ENCODE assay signal across 1 cellular context in the genomic region with DNA sequence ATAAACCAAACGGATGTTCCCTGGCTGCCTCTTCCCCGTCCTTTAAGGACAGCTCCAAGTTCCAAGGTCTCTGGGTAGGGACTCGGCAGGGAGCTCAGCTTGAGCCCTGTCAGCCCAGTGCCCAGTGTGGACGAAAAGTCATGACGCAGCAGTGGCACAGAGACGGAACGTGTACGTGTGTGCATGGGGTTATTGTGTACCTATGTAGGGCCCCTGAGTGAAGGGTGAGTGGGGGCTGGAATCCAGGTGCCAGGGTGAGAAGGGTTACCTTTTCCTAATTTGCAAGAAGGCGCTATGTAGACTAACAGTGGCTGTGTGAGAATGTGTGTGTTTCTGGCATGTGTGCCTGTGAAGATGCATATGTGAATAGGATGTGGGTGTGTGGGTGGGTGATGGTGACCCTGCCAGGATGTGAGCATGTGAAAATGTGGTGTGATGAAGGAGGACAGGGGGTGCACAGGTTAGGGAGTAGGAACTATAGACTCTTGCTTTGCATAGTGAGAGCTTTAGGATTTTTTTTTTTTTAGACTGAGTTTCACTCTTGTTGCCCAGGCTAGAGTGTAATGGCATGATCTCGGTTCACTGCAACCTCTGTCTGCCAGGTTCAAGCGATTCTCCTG.
TF ChIP-seq lines count a peak whose summit lies in the region.

No MANE protein-coding gene starts in this region.

TF ChIP-seq in SK-N-SH, 30 proteins besides CTCF, POLR2A, EP300 and RAD21 (continued from another document):
- TF ChIP-seq GATA2 (CRISPR knock-in tag; IDR thresholded peaks at IDR 0.05) (no peak), FOXJ3 (CRISPR knock-in tag; IDR thresholded peaks at IDR 0.05) (no peak), YY1 (IDR thresholded peaks at IDR 0.05; ENCODE audit: low read depth) (no peak), CHD2 (IDR thresholded peaks at IDR 0.05; ENCODE audit: low read length, partially characterized antibody) (no peak), POLR2AphosphoS5 (IDR thresholded peaks at IDR 0.05; ENCODE audit: low read depth, low read length) (no peak), MXI1 (IDR thresholded peaks at IDR 0.05; ENCODE audit: low read depth, low read length) (no peak), RCOR1 (IDR thresholded peaks at IDR 0.05; ENCODE audit: low read length) (no peak), TEAD4 (IDR thresholded peaks at IDR 0.05; ENCODE audit: borderline replicate concordance, insufficient read depth) (no peak), ELF1 (IDR thresholded peaks at IDR 0.05) (no peak), MEF2A (IDR thresholded peaks at IDR 0.05; ENCODE audit: borderline replicate concordance, low read depth) (no peak), JUND (IDR thresholded peaks at IDR 0.05) (no peak), USF2 (IDR thresholded peaks at IDR 0.05; ENCODE audit: borderline replicate concordance, low read depth, low read length) (no peak), TAF1 (IDR thresholded peaks at IDR 0.05; ENCODE audit: borderline replicate concordance, low read depth, low read length) (no peak)
